Comparison of ENCODE assay signal across 9 cellular contexts in the genomic region with DNA sequence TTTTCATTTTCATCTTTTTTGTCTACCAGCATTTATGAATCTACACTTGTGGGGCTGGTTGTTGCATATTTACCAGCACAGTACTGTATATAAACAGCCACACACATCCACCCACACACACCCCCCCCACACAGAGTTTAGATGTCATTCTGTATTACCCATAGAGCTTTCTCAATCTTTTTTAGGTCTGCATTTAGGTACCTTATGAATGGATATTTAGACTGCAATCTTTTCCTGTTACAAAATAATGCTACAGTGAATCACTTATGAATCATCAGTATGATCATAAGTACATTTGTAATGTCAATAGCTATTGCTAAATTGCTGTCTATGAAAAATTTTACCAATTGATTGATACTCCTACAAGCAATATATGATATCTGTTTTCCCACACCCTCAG.
DNase-seq lines count a peak whose midpoint lies in the region; ATAC-seq lines count a peak whose summit lies in the region.
"Had no signal": no experiment of that assay in that cellular context is flagged by ENCODE, and none has a peak within 500 bp of the region (broad histone marks: within the 10 kb centered on the region; RNA-seq: fewer than 3 reads in every experiment).

No MANE protein-coding gene starts in this region.

- no peak overlapping the region for H2BK12ac ChIP-seq in trophoblast cell (ENCODE audit: low read length)

- no peak overlapping the region for H4K91ac ChIP-seq in trophoblast cell (ENCODE audit: low read depth, low read length)

- no peak overlapping the region for H2AFZ ChIP-seq in trophoblast cell (ENCODE audit: insufficient read depth, low read length, poor library complexity)

- no peak overlapping the region for H3K18ac ChIP-seq in trophoblast cell (ENCODE audit: low read length)

- H3K4me1 ChIP-seq in trophoblast cell (ENCODE audit: control insufficient read depth in 1 of 2, insufficient read depth in 2 of 2, low read length in 2 of 2), result peaks cover 3 to 11% of the 10 kb centered on the region in 2 experiments

- H2AK5ac ChIP-seq in trophoblast cell (ENCODE audit: low read length), result no peak overlapping the region

- H3K27ac ChIP-seq in trophoblast cell (ENCODE audit: low read depth, low read length), result peak overlapping the region; percentile 57

- DNase-seq in GM03348 (ENCODE audit: low spot score) (peak; percentile 42), MG63 (peak; percentile 45), amniotic epithelial cell (ENCODE audit: low read depth) (peak; percentile 74), trophoblast cell (peak; percentile 35 to 72), UCSD-AML1 (lab: John Stamatoyannopoulos, UW; ENCODE audit: unreplicated experiment) (no peak)
- DNase-seq: activated B cell treated with CpG ODN at 0.5 μM for 24 hours, NCI-H524 had no signal

- H3K79me1 ChIP-seq in trophoblast cell (ENCODE audit: low read length), result peaks cover 17% of the 10 kb centered on the region

- no peak overlapping the region for H4K12ac ChIP-seq in trophoblast cell (ENCODE audit: low read depth, low read length)

- no peak overlapping the region for H2BK5ac ChIP-seq in trophoblast cell (ENCODE audit: low read depth, low read length, poor library complexity)

- H3K27me3 ChIP-seq in MG63, result no peaks in the 10 kb centered on the region
- no peaks in the 10 kb centered on the region for H3K27me3 ChIP-seq in trophoblast cell (ENCODE audit: insufficient read depth, low read length)

- no peak overlapping the region for H3K4me2 ChIP-seq in trophoblast cell (ENCODE audit: low read length)

- no peak for ATAC-seq in HG03571 (IDR thresholded peaks at IDR 0.05; ENCODE audit: unreplicated experiment)
- no peak for ATAC-seq in GM18519 (IDR thresholded peaks at IDR 0.05; ENCODE audit: low FRiP score, unreplicated experiment)

- no peak overlapping the region for H2BK120ac ChIP-seq in trophoblast cell (ENCODE audit: insufficient read depth, low read length, poor library complexity)

- H3K14ac ChIP-seq in trophoblast cell (ENCODE audit: low read length), result no peak overlapping the region

- H3K9ac ChIP-seq in trophoblast cell (ENCODE audit: low read length), result no peak overlapping the region

- H3K36me3 ChIP-seq in MG63 (no peaks in the 10 kb centered on the region), trophoblast cell (ENCODE audit: control insufficient read depth in 1 of 2, insufficient read depth in 2 of 2, low read length in 2 of 2) (peaks cover 0 to 4% of the 10 kb centered on the region in 2 experiments)

- no peak overlapping the region for H4K8ac ChIP-seq in trophoblast cell (ENCODE audit: low read depth, low read length)

- no peak overlapping the region for H3K4ac ChIP-seq in trophoblast cell (ENCODE audit: low read depth, low read length)

- H3K9me3 ChIP-seq in MG63 (no peaks in the 10 kb centered on the region; the same call in 1 of the 2 replicates), trophoblast cell (ENCODE audit: insufficient read depth, low read depth, low read length) (peaks cover 4% of the 10 kb centered on the region)

- no peak overlapping the region for H3K4me3 ChIP-seq in MG63
- no peak overlapping the region for H3K4me3 ChIP-seq in trophoblast cell (ENCODE audit: low read depth, low read length)

- H3K79me2 ChIP-seq in trophoblast cell (ENCODE audit: control insufficient read depth, insufficient read depth, low read length, poor library complexity), result no peaks in the 10 kb centered on the region

- H3K23ac ChIP-seq in trophoblast cell (ENCODE audit: low read length), result no peak overlapping the region
